ENCODE assay signal across 1 cellular context in genomic region chr19:5621311-5621944, GRCh38.
TF ChIP-seq lines count a peak whose summit lies in the region.

No MANE protein-coding gene starts in this region.

TF ChIP-seq in GM23338, 12 proteins besides CTCF, POLR2A, EP300 and RAD21 (continued from another document):
- no peak for TF ChIP-seq ZNF462 (CRISPR knock-in tag; IDR thresholded peaks at IDR 0.05)
- no peak for TF ChIP-seq POLR2AphosphoS5 (IDR thresholded peaks at IDR 0.05; ENCODE audit: low read depth)
- TF ChIP-seq NANOG (IDR thresholded peaks at IDR 0.05; ENCODE audit: borderline replicate concordance): no peak
- no peak for TF ChIP-seq ZNF331 (CRISPR knock-in tag; IDR thresholded peaks at IDR 0.05; ENCODE audit: low read depth)
- no peak for TF ChIP-seq ETS1 (IDR thresholded peaks at IDR 0.05)
- no peak for TF ChIP-seq ZNF114 (CRISPR knock-in tag; IDR thresholded peaks at IDR 0.05)
- TF ChIP-seq, protein P1, sequence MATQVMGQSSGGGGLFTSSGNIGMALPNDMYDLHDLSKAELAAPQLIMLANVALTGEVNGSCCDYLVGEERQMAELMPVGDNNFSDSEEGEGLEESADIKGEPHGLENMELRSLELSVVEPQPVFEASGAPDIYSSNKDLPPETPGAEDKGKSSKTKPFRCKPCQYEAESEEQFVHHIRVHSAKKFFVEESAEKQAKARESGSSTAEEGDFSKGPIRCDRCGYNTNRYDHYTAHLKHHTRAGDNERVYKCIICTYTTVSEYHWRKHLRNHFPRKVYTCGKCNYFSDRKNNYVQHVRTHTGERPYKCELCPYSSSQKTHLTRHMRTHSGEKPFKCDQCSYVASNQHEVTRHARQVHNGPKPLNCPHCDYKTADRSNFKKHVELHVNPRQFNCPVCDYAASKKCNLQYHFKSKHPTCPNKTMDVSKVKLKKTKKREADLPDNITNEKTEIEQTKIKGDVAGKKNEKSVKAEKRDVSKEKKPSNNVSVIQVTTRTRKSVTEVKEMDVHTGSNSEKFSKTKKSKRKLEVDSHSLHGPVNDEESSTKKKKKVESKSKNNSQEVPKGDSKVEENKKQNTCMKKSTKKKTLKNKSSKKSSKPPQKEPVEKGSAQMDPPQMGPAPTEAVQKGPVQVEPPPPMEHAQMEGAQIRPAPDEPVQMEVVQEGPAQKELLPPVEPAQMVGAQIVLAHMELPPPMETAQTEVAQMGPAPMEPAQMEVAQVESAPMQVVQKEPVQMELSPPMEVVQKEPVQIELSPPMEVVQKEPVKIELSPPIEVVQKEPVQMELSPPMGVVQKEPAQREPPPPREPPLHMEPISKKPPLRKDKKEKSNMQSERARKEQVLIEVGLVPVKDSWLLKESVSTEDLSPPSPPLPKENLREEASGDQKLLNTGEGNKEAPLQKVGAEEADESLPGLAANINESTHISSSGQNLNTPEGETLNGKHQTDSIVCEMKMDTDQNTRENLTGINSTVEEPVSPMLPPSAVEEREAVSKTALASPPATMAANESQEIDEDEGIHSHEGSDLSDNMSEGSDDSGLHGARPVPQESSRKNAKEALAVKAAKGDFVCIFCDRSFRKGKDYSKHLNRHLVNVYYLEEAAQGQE (IDR thresholded peaks at IDR 0.05; ENCODE audit: unreplicated experiment): no peak
- TF ChIP-seq EZH2 (IDR thresholded peaks at IDR 0.05; ENCODE audit: low read depth, unreplicated experiment): no peak
- TF ChIP-seq CREB1 (CRISPR knock-in tag; IDR thresholded peaks at IDR 0.05; ENCODE audit: low read depth): no peak
